ENCODE assay signal across 11 cellular contexts in the genomic region with DNA sequence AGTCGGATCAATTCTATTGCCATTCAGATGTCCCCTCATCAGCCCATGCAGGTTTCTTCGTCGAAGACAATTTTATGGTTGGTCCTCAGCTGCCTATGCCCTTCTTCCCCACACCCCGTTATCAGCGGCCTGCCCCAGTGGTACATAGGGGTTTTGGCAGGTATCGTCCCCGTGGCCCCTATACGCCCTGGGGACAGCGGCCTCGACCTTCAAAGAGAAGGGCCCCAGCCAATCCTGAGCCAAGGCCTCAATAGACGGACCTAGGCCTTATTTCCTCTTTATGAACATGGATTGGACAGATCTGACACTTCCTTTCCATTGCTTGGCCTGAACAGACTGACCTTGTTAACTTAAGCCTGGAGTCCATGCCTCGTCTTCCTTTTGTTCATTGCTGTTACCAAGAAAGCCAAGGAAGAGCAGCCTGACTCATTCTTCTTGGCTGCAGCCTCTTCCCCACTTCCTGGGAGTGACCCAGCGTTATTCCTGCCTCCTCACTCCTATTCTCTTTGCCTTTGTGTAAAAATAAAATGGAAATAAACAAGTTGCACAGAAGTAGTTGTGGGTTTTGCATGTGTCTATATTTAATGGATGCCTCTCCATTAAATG.
DNase-seq lines count a peak whose midpoint lies in the region; ATAC-seq, FAIRE-seq and TF ChIP-seq lines count a peak whose summit lies in the region.
"Had no signal": no experiment of that assay in that cellular context is flagged by ENCODE, and none has a peak within 500 bp of the region (broad histone marks: within the 10 kb centered on the region; RNA-seq: fewer than 3 reads in every experiment).

No MANE protein-coding gene starts in this region.

- ATAC-seq in activated naive CD8-positive, alpha-beta T cell treated with anti-CD3 and anti-CD28 coated beads, Interleukin-2, amount 50 U/mL, for 24 hours: no peak
- peak; percentile 38 to 88 (median 60) for ATAC-seq in heart right ventricle
- no peak for ATAC-seq in HG03432 (IDR thresholded peaks at IDR 0.05; ENCODE audit: unreplicated experiment)
- no peak for ATAC-seq in GM18867 (IDR thresholded peaks at IDR 0.05; ENCODE audit: unreplicated experiment)
- ATAC-seq: upper lobe of right lung had no signal

- H3K4me1 ChIP-seq in heart right ventricle: peaks cover 0 to 29% (median 12%) of the 10 kb centered on the region in 9 donors
- no peaks in the 10 kb centered on the region for H3K4me1 ChIP-seq in prostate gland (replicated peaks)

- TF ChIP-seq CTCF in heart right ventricle (IDR thresholded peaks at IDR 0.05) (no peak), prostate gland (IDR thresholded peaks at IDR 0.05) (no peak), GM13977 (IDR thresholded peaks at IDR 0.05; ENCODE audit: extremely low read depth, insufficient read depth, missing control alignments) (no peak)

- H3K27ac ChIP-seq in heart right ventricle: peak overlapping the region in 3 of 10 donors; percentile 43 to 79 (median 50)
- H3K27ac ChIP-seq in prostate gland: no peak overlapping the region
- H3K27ac ChIP-seq: upper lobe of right lung had no signal

- peak overlapping the region; percentile 70 for H3K27ac Mint-ChIP-seq in activated naive CD8-positive, alpha-beta T cell treated with anti-CD3 and anti-CD28 coated beads, Interleukin-2, amount 50 U/mL, for 24 hours
- H3K27ac Mint-ChIP-seq: T-helper 2 cell treated with Interferon-gamma antibody and Interleukin-4, amounts not matched to agents 5 μg/mL and 100 μg/mL, for 36 hours had no signal

- H3K4me3 ChIP-seq in heart right ventricle: no peak overlapping the region
- H3K4me3 ChIP-seq in prostate gland: no peak overlapping the region
- H3K4me3 ChIP-seq: upper lobe of right lung had no signal

- H3K36me3 Mint-ChIP-seq in activated naive CD8-positive, alpha-beta T cell treated with anti-CD3 and anti-CD28 coated beads, Interleukin-2, amount 50 U/mL, for 24 hours (ENCODE audit: low read depth): peaks cover 75% of the 10 kb centered on the region
- H3K36me3 Mint-ChIP-seq: brain had no signal

- in situ Hi-C loops in ACHN (cut with HindIII; ENCODE audit: low pct_ligation_motif_present, low pct_unique_long_range_greater_than_20kb, low sequenced_read_pairs) (no loop called here), GM13977 (cut with MboI; ENCODE audit: low pct_unique_long_range_greater_than_20kb, low sequenced_read_pairs, unreplicated experiment) (no loop called here)

- 80 to 83% methylated on average over 13 of the region's 13 CpGs for WGBS in heart right ventricle, 2 donors
- WGBS in prostate gland: 92% methylated on average over 13 of the region's 13 CpGs

- peak; percentile 61 for DNase-seq in ACHN
- peak; percentile 56 for DNase-seq in H54 (ENCODE audit: insufficient read length, low spot score)
- DNase-seq in activated naive CD8-positive, alpha-beta T cell treated with anti-CD3 and anti-CD28 coated beads, Interleukin-2, amount 50 U/mL, for 24 hours: no peak
- DNase-seq in heart right ventricle: no peak
- DNase-seq in prostate gland (ENCODE audit: low spot score): no peak
- no peak for DNase-seq in GM13977 (ENCODE audit: low spot score)
- DNase-seq: upper lobe of right lung had no signal

- TF ChIP-seq POLR2A in H54 (IDR thresholded peaks at IDR 0.05; ENCODE audit: low read depth, low read length) (no peak), prostate gland (IDR thresholded peaks at IDR 0.05) (no peak)

- peaks cover 0 to 16% (median 0%) of the 10 kb centered on the region in 9 donors for H3K36me3 ChIP-seq in heart right ventricle
- H3K36me3 ChIP-seq in prostate gland: no peaks in the 10 kb centered on the region
- H3K36me3 ChIP-seq: upper lobe of right lung had no signal

- FAIRE-seq in H54 (lab: Jason Lieb, UNC): peak; percentile 97

- H3K27me3 ChIP-seq in heart right ventricle (no peaks in the 10 kb centered on the region), prostate gland (replicated peaks; ENCODE audit: insufficient read depth) (no peaks in the 10 kb centered on the region)
- H3K27me3 ChIP-seq: upper lobe of right lung had no signal

- H3K4me3 Mint-ChIP-seq in activated naive CD8-positive, alpha-beta T cell treated with anti-CD3 and anti-CD28 coated beads, Interleukin-2, amount 50 U/mL, for 24 hours: peak overlapping the region; percentile 3
- H3K4me3 Mint-ChIP-seq: brain; T-helper 2 cell treated with Interferon-gamma antibody and Interleukin-4, amounts not matched to agents 5 μg/mL and 100 μg/mL, for 36 hours had no signal

- H3K27me3 Mint-ChIP-seq in activated naive CD8-positive, alpha-beta T cell treated with anti-CD3 and anti-CD28 coated beads, Interleukin-2, amount 50 U/mL, for 24 hours: no peaks in the 10 kb centered on the region
- H3K27me3 Mint-ChIP-seq: brain had no signal

- intact Hi-C loops in heart right ventricle (cut with DNase I): no loop called here
- intact Hi-C loops in prostate gland (cut with DNase I): no loop called here

- peaks cover 9% of the 10 kb centered on the region for H3K9me3 Mint-ChIP-seq in activated naive CD8-positive, alpha-beta T cell treated with anti-CD3 and anti-CD28 coated beads, Interleukin-2, amount 50 U/mL, for 24 hours
- H3K9me3 Mint-ChIP-seq: T-helper 2 cell treated with Interferon-gamma antibody and Interleukin-4, amounts not matched to agents 5 μg/mL and 100 μg/mL, for 36 hours had no signal

- no peaks in the 10 kb centered on the region for H3K9me3 ChIP-seq in heart right ventricle
- no peaks in the 10 kb centered on the region for H3K9me3 ChIP-seq in prostate gland
- H3K9me3 ChIP-seq: upper lobe of right lung had no signal

- peaks cover 65% of the 10 kb centered on the region for H3K4me1 Mint-ChIP-seq in activated naive CD8-positive, alpha-beta T cell treated with anti-CD3 and anti-CD28 coated beads, Interleukin-2, amount 50 U/mL, for 24 hours
- H3K4me1 Mint-ChIP-seq: brain had no signal

Comparison
In these comparisons a context has a peak if more than half of its experiments do, and no peak if none do; other contexts are left out.
1. DNase-seq: peak in ACHN (single experiment) and H54 (single experiment); none in activated naive CD8-positive, alpha-beta T cell treated with anti-CD3 and anti-CD28 coated beads, Interleukin-2, amount 50 U/mL, for 24 hours (single experiment), heart right ventricle (0 of 2), prostate gland (single experiment) and GM13977 (single experiment).
2. ATAC-seq: peak in heart right ventricle (8 of 8); none in activated naive CD8-positive, alpha-beta T cell treated with anti-CD3 and anti-CD28 coated beads, Interleukin-2, amount 50 U/mL, for 24 hours (single experiment), HG03432 (single experiment) and GM18867 (single experiment).